In genomic region chr6:137222376-137222775, GRCh38 we compare ENCODE assay signal across 14 cellular contexts. TPM values are rescaled to one million over a fixed set of nuclear protein-coding genes. Genes with fewer than 3 reads are reported as not detected.
DNase-seq lines count a peak whose midpoint lies in the region; ATAC-seq and TF ChIP-seq lines count a peak whose summit lies in the region.
"Had no signal": no experiment of that assay in that cellular context is flagged by ENCODE, and none has a peak within 500 bp of the region (broad histone marks: within the 10 kb centered on the region; RNA-seq: fewer than 3 reads in every experiment).

No MANE protein-coding gene starts in this region.

- H3K27ac Mint-ChIP-seq in endodermal cell, result no peak overlapping the region
- H3K27ac Mint-ChIP-seq: GM23338 had no signal

- no peaks in the 10 kb centered on the region for H3K9me3 Mint-ChIP-seq in endodermal cell
- H3K9me3 Mint-ChIP-seq: GM23338 had no signal

- TF ChIP-seq CTCF in C4-2B (conservative IDR thresholded peaks at IDR 0.05) (no peak), endodermal cell (conservative IDR thresholded peaks at IDR 0.05) (no peak)

- peak; percentile 92 for DNase-seq in NOMO-1 treated with DMSO at 0.1 percent for 48 hours (lab: John Stamatoyannopoulos, UW; ENCODE audit: unreplicated experiment)
- peak; percentile 73 for DNase-seq in pons (ENCODE audit: low spot score)
- no peak for DNase-seq in endodermal cell
- no peak for DNase-seq in GM23248
- DNase-seq in SW 1271 (lab: John Stamatoyannopoulos, UW), result no peak
- DNase-seq: IMR-90, NCI-H524 had no signal

- H3K4me3 ChIP-seq in endodermal cell (ENCODE audit: low read length), result no peak overlapping the region
- no peak overlapping the region for H3K4me3 ChIP-seq in GM23248
- H3K4me3 ChIP-seq: body of pancreas, GM23338 had no signal

- H3K9me2 ChIP-seq in GM23248 (ENCODE audit: insufficient read depth), result no peaks in the 10 kb centered on the region

- no peak overlapping the region for H2AFZ ChIP-seq in GM23248
- H2AFZ ChIP-seq: GM23338 had no signal

- H3K4me1 ChIP-seq in endodermal cell (ENCODE audit: control insufficient read depth, insufficient read depth, low read length), result no peaks in the 10 kb centered on the region
- peaks cover 9% of the 10 kb centered on the region for H3K4me1 ChIP-seq in GM23248 (ENCODE audit: insufficient read depth)

- H3K9ac ChIP-seq in endodermal cell (ENCODE audit: extremely low read depth, low read length, poor library complexity, severe bottlenecking) (no peak overlapping the region), GM23248 (no peak overlapping the region)

- no peaks in the 10 kb centered on the region for H3K9me3 ChIP-seq in endodermal cell (ENCODE audit: control insufficient read depth, low read length)
- no peaks in the 10 kb centered on the region for H3K9me3 ChIP-seq in GM23248 (ENCODE audit: low read depth)
- H3K9me3 ChIP-seq: body of pancreas had no signal

- H3K36me3 ChIP-seq in endodermal cell (ENCODE audit: control insufficient read depth, insufficient read depth, low read length) (no peaks in the 10 kb centered on the region), GM23248 (ENCODE audit: low read depth) (no peaks in the 10 kb centered on the region)

- in situ Hi-C loops in GM23248 (cut with MboI), result no loop called here

- peaks cover 18% of the 10 kb centered on the region for H3K79me2 ChIP-seq in GM23248 (ENCODE audit: insufficient read depth)

- H3K4me1 Mint-ChIP-seq in endodermal cell, result peaks cover 23% of the 10 kb centered on the region

- no peaks in the 10 kb centered on the region for H3K27me3 Mint-ChIP-seq in endodermal cell (ENCODE audit: insufficient read depth)

- H3K27ac ChIP-seq in C4-2B (peak overlapping the region; percentile 82; the same call in 1 of the 2 replicates), cingulate gyrus (ENCODE audit: low read depth, low read length) (peak overlapping the region; percentile 20), endodermal cell (ENCODE audit: low read depth, low read length) (no peak overlapping the region), GM23248 (no peak overlapping the region)

- H3K4me3 Mint-ChIP-seq in endodermal cell, result no peak overlapping the region
- H3K4me3 Mint-ChIP-seq: GM23338 had no signal

- H3K27me3 ChIP-seq in endodermal cell (ENCODE audit: control insufficient read depth, insufficient read depth, low read length, poor library complexity, severe bottlenecking) (no peaks in the 10 kb centered on the region), GM23248 (replicated peaks; ENCODE audit: insufficient read depth) (no peaks in the 10 kb centered on the region)
- H3K27me3 ChIP-seq: body of pancreas had no signal

- no peak for ATAC-seq in HG03457 (IDR thresholded peaks at IDR 0.05; ENCODE audit: unreplicated experiment)
- ATAC-seq: body of pancreas, GM23338 had no signal

- H3K4me2 ChIP-seq in GM23248 (ENCODE audit: unreplicated experiment), result no peak overlapping the region
- H3K4me2 ChIP-seq: GM23338 had no signal

- peaks cover 15% of the 10 kb centered on the region for H3F3A ChIP-seq in GM23248 (ENCODE audit: insufficient read depth)

- H3K36me3 Mint-ChIP-seq in endodermal cell (ENCODE audit: low read depth), result no peaks in the 10 kb centered on the region

- WGBS in endodermal cell (ENCODE audit: insufficient coverage in 1 of 2, insufficient read length in 1 of 2), 2 experiments, result 94 to 95% methylated on average over 2 to 3 of the region's 3 CpGs
- WGBS in GM23248 (ENCODE audit: low coverage in 1 of 2, low lambda C conversion rate in 2 of 2, missing lambda C conversion rate in 2 of 2), 2 experiments, result 45 to 54% methylated on average over 3 of the region's 3 CpGs

- no peaks in the 10 kb centered on the region for H4K20me1 ChIP-seq in GM23248 (ENCODE audit: insufficient read depth)

RNA-seq across cellular contexts. Expression of gene IFNGR1, which starts 3.2 kb away (rescaled TPM):
- total RNA-seq in endodermal cell, result 10 to 100 TPM; 23.7 to 30.2 TPM
- polyA plus RNA-seq in endodermal cell (2013, experiment 1 of 2), result 38.7 TPM
- 34.8 TPM for polyA plus RNA-seq in endodermal cell (2013, experiment 2 of 2)
- total RNA-seq in GM23248 (2014; rRNA removed; shearing (Covaris generic)), result 57.0 and 58.8 TPM in 2 replicates
- 61.6 and 65.3 TPM in 2 replicates for polyA plus RNA-seq in GM23248 (2016; fragmentation: Nextera tagmentation; extraction: Ambion mirVana)

RNA-seq across cellular contexts. Expression of gene IL22RA2, which starts 48.9 kb away (rescaled TPM):
- not detected for total RNA-seq in endodermal cell
- polyA plus RNA-seq in endodermal cell (2013, experiment 1 of 2), result not detected
- polyA plus RNA-seq in endodermal cell (2013, experiment 2 of 2), result not detected
- not detected in 2 replicates for total RNA-seq in GM23248 (2014; rRNA removed; shearing (Covaris generic))
- not detected in 2 replicates for polyA plus RNA-seq in GM23248 (2016; fragmentation: Nextera tagmentation; extraction: Ambion mirVana)
- total RNA-seq: body of pancreas; fibroblast of villous mesenchyme; GM23338; IMR-90; T-helper 2 cell treated with Interferon-gamma antibody and Interleukin-4, amounts not matched to agents 100 ng/mL and 5 ng/mL, for 36 hours had no signal
- polyA plus RNA-seq: GM23338, IMR-90 had no signal

Comparison
In these comparisons a context has a peak if more than half of its experiments do, and no peak if none do; other contexts are left out.
1. H3K27ac ChIP-seq: peak in C4-2B (single experiment) and cingulate gyrus (single experiment); none in endodermal cell (single experiment) and GM23248 (single experiment).
2. DNase-seq: peak in NOMO-1 treated with DMSO at 0.1 percent for 48 hours (single experiment) and pons (single experiment); none in endodermal cell (single experiment), GM23248 (single experiment) and SW 1271 (0 of 2).